ENCODE assay signal across 1 cellular context in the genomic region with DNA sequence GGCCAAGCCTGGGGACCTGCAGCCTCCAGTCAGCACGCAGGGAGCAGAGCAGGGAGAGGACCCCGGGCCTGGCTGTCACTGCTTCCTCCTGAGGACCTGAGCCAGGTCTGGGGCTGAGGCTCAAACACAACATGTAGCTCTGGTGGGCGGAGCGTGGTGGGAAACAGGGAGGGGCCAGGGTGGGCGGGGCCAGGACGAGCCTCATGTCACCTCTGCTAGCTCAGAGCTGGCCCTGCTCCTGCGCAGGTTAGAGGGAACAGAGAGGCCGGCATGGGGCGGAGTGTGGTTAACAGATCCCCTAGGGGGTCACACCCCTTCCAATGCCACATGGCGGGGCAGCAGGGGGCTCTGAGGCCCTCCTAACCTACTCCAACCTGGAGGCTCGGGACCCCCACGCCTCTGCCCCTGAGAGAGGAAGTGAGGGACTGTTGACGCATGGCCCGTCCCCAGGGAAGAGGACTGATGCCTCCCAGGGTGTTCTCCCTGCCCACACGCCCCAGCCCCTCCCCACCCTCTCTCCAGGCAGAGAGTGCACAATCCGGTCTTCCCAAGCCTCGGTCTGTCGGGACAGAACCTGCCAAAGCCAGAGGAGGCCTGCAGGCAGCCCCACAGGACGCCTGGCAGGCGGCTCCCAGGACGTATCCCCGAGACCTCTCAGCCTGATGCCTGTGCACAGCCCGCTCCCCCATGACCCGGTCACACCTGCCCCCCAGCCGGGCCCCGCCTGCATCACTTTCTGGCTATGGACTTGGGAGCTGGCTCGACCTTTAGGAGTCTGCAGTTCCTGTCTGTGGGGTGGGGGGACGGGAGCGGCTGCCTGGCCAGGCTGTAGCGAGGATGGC.
A peak's percentile ranks its signal among the peaks of the same experiment; 100 is the strongest.
TF ChIP-seq lines count a peak whose summit lies in the region.

No MANE protein-coding gene starts in this region.

TF ChIP-seq in HepG2, 621 proteins besides CTCF, POLR2A, EP300 and RAD21 (continued from another document):
- TF ChIP-seq, protein P1, sequence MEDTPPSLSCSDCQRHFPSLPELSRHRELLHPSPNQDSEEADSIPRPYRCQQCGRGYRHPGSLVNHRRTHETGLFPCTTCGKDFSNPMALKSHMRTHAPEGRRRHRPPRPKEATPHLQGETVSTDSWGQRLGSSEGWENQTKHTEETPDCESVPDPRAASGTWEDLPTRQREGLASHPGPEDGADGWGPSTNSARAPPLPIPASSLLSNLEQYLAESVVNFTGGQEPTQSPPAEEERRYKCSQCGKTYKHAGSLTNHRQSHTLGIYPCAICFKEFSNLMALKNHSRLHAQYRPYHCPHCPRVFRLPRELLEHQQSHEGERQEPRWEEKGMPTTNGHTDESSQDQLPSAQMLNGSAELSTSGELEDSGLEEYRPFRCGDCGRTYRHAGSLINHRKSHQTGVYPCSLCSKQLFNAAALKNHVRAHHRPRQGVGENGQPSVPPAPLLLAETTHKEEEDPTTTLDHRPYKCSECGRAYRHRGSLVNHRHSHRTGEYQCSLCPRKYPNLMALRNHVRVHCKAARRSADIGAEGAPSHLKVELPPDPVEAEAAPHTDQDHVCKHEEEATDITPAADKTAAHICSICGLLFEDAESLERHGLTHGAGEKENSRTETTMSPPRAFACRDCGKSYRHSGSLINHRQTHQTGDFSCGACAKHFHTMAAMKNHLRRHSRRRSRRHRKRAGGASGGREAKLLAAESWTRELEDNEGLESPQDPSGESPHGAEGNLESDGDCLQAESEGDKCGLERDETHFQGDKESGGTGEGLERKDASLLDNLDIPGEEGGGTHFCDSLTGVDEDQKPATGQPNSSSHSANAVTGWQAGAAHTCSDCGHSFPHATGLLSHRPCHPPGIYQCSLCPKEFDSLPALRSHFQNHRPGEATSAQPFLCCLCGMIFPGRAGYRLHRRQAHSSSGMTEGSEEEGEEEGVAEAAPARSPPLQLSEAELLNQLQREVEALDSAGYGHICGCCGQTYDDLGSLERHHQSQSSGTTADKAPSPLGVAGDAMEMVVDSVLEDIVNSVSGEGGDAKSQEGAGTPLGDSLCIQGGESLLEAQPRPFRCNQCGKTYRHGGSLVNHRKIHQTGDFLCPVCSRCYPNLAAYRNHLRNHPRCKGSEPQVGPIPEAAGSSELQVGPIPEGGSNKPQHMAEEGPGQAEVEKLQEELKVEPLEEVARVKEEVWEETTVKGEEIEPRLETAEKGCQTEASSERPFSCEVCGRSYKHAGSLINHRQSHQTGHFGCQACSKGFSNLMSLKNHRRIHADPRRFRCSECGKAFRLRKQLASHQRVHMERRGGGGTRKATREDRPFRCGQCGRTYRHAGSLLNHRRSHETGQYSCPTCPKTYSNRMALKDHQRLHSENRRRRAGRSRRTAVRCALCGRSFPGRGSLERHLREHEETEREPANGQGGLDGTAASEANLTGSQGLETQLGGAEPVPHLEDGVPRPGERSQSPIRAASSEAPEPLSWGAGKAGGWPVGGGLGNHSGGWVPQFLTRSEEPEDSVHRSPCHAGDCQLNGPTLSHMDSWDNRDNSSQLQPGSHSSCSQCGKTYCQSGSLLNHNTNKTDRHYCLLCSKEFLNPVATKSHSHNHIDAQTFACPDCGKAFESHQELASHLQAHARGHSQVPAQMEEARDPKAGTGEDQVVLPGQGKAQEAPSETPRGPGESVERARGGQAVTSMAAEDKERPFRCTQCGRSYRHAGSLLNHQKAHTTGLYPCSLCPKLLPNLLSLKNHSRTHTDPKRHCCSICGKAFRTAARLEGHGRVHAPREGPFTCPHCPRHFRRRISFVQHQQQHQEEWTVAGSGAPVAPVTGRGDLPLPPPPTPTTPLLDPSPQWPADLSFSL (CRISPR knock-in tag; IDR thresholded peaks at IDR 0.05) = no peak
- TF ChIP-seq SMARCE1 (IDR thresholded peaks at IDR 0.05; ENCODE audit: borderline replicate concordance) = no peak
- no peak for TF ChIP-seq ETV6 (CRISPR knock-in tag; conservative IDR thresholded peaks at IDR 0.05)
- no peak for TF ChIP-seq ZNF17 (CRISPR knock-in tag; IDR thresholded peaks at IDR 0.05)
- 0 out of 2 replicates have a peak, but pooled peaks have one; percentile 26 for TF ChIP-seq ZNF333 (CRISPR knock-in tag; IDR thresholded peaks at IDR 0.05; ENCODE audit: borderline replicate concordance)
- no peak for TF ChIP-seq ZSCAN31 (CRISPR knock-in tag; IDR thresholded peaks at IDR 0.05; ENCODE audit: low read depth)
- TF ChIP-seq NONO (IDR thresholded peaks at IDR 0.05) = no peak
- TF ChIP-seq NONO (CRISPR knock-in tag; conservative IDR thresholded peaks at IDR 0.05) = 0 out of 2 replicates have a peak, but pooled peaks have one; percentile 17
